In genomic region chr1:32681999-32682398, GRCh38 we compare ENCODE assay signal across 24 cellular contexts. TPM values are rescaled to one million over a fixed set of nuclear protein-coding genes. Genes with fewer than 3 reads are reported as not detected.
A peak's percentile ranks its signal among the peaks of the same experiment; 100 is the strongest.
DNase-seq lines count a peak whose midpoint lies in the region; ATAC-seq, FAIRE-seq and TF ChIP-seq lines count a peak whose summit lies in the region.
"Had no signal": no experiment of that assay in that cellular context is flagged by ENCODE, and none has a peak within 500 bp of the region (broad histone marks: within the 10 kb centered on the region; RNA-seq: fewer than 3 reads in every experiment).

No MANE protein-coding gene starts in this region.

- H3K9me3 ChIP-seq in body of pancreas (no peaks in the 10 kb centered on the region), small intestine (ENCODE audit: control insufficient read depth, low read depth) (no peaks in the 10 kb centered on the region)
- H3K9me3 ChIP-seq: BE2C, heart left ventricle, psoas muscle had no signal

- TF ChIP-seq POLR2A in body of pancreas (IDR thresholded peaks at IDR 0.05) = no peak

- DNase-seq in GM18507 (ENCODE audit: extremely low spot score, insufficient read length, low read depth) (no peak), body of pancreas (no peak), left colon (no peak), small intestine (peak; percentile 72), SKM-1 (lab: John Stamatoyannopoulos, UW; ENCODE audit: unreplicated experiment) (no peak), DMS 273 (lab: John Stamatoyannopoulos, UW; ENCODE audit: unreplicated experiment) (no peak)
- DNase-seq: activated CD4-positive, alpha-beta memory T cell treated with anti-CD3 and anti-CD28 coated beads for 36 hours; activated gamma-delta T cell; activated naive CD8-positive, alpha-beta T cell treated with anti-CD3 and anti-CD28 coated beads, Interleukin-2, amount 10 ng/mL, durations not matched to agents 7 days and 5 days; BE2C; CD8-positive, alpha-beta memory T cell; effector CD4-positive, alpha-beta T cell; heart left ventricle; NCI-H1105 treated with DMSO at 0.1 percent for 48 hours; NCI-H2029; NCI-H748 treated with DMSO at 0.1 percent for 48 hours; psoas muscle; RPMI8226; stimulated activated naive CD4-positive, alpha-beta T cell had no signal

- FAIRE-seq in GM18507 (lab: Jason Lieb, UNC) = peak; percentile 29
- FAIRE-seq in small intestine (lab: Jason Lieb, UNC) = no peak

- H3K36me3 ChIP-seq in body of pancreas (replicated peaks in 1 of 2; ENCODE audit: insufficient read depth in 1 of 2, low read depth in 2 of 2) (peaks cover 0 to 20% of the 10 kb centered on the region in 2 donors), small intestine (ENCODE audit: control insufficient read depth in 2 of 2, insufficient read depth in 2 of 2, low read length in 2 of 2) (peaks cover 7 to 11% of the 10 kb centered on the region in 2 donors)

- H3K27me3 ChIP-seq in body of pancreas = no peaks in the 10 kb centered on the region
- H3K27me3 ChIP-seq in small intestine (ENCODE audit: control insufficient read depth in 2 of 2, insufficient read depth in 2 of 2, low read length in 2 of 2) = no peaks in the 10 kb centered on the region
- H3K27me3 ChIP-seq: BE2C, heart left ventricle had no signal

- peak; percentile 27 for ATAC-seq in body of pancreas
- ATAC-seq in left colon = peak; percentile 31
- no peak for ATAC-seq in HG02870 (IDR thresholded peaks at IDR 0.05; ENCODE audit: unreplicated experiment)
- ATAC-seq in HG02610 (IDR thresholded peaks at IDR 0.05; ENCODE audit: unreplicated experiment) = no peak

- TF ChIP-seq CTCF in body of pancreas (IDR thresholded peaks at IDR 0.05) = no peak

- intact Hi-C loops in body of pancreas (cut with DNase I) = no loop called here
- intact Hi-C loops in left colon (cut with DNase I, micrococcal nuclease) = no loop called here

- H3K4me1 ChIP-seq in body of pancreas (peaks cover 18% of the 10 kb centered on the region), small intestine (ENCODE audit: control insufficient read depth in 2 of 2, insufficient read depth in 1 of 2, low read depth in 1 of 2, low read length in 1 of 2) (peaks cover 0 to 3% of the 10 kb centered on the region in 2 donors)
- H3K4me1 ChIP-seq: BE2C had no signal

- H3K4me3 ChIP-seq in body of pancreas = no peak overlapping the region
- H3K4me3 ChIP-seq in small intestine (ENCODE audit: low read depth in 1 of 2, low read length in 2 of 2) = no peak overlapping the region
- H3K4me3 ChIP-seq: heart left ventricle, lung, psoas muscle had no signal

- H3K27ac ChIP-seq in body of pancreas (peak overlapping the region in 1 of 4 donors; percentile 26), small intestine (ENCODE audit: low read depth in 1 of 2, low read length in 1 of 2) (no peak overlapping the region)
- H3K27ac ChIP-seq: epithelial cell of prostate had no signal

- 30 to 36% methylated on average over 3 of the region's 3 CpGs for WGBS in body of pancreas, 2 donors
- WGBS in small intestine, 3 donors = 10 to 49% (median 27%) methylated on average over 3 of the region's 3 CpGs

RNA-seq across cellular contexts. Expression of gene SYNC, which starts 20.6 kb away (rescaled TPM):
- total RNA-seq in body of pancreas (1 to 10 TPM; 2.3 to 4.9 TPM), left colon (10 to 100 TPM; 16.4 to 20.3 TPM)
- 1 to 10 TPM; 1.1 to 4.7 (median 3.5) TPM for polyA plus RNA-seq in small intestine
- total RNA-seq: activated CD4-positive, alpha-beta memory T cell treated with anti-CD3 and anti-CD28 coated beads for 36 hours; activated naive CD8-positive, alpha-beta T cell treated with anti-CD3 and anti-CD28 coated beads, Interleukin-2, amount 10 ng/mL, durations not matched to agents 7 days and 5 days; CD8-positive, alpha-beta memory T cell; T-helper 1 cell treated with Interleukin-12 subunit alpha and Interleukin-12 subunit beta and Interleukin-4 antibody, amounts not matched to agents 30 ng/mL and 1 ng/mL, for 36 hours had no signal
- polyA plus RNA-seq: CD8-positive, alpha-beta memory T cell had no signal

RNA-seq across cellular contexts. Expression of gene RBBP4, which starts 31.0 kb away (rescaled TPM):
- total RNA-seq in body of pancreas (10 to 100 TPM; 40.2 to 63.8 TPM), left colon (100 to 1,000 TPM; 128 to 129 TPM)
- polyA plus RNA-seq in small intestine = 10 to 100 TPM; 38.7 to 74.9 (median 45.1) TPM

RNA-seq across cellular contexts. Expression of gene ZBTB8OS, which starts 31.6 kb away (rescaled TPM):
- 10 to 100 TPM; 12.5 to 22.7 TPM for total RNA-seq in body of pancreas
- total RNA-seq in left colon = 10 to 100 TPM; 44.0 to 44.1 TPM
- 10 to 100 TPM; 55.7 to 98.4 (median 90.8) TPM for polyA plus RNA-seq in small intestine

Comparison
In these comparisons a context has a peak if more than half of its experiments do, and no peak if none do; other contexts are left out.
1. ATAC-seq: peak in body of pancreas (single experiment) and left colon (single experiment); none in HG02870 (single experiment) and HG02610 (single experiment).